8 cellular contexts compared by ENCODE assay signal in genomic region chr2:239274391-239275001, GRCh38.
DNase-seq lines count a peak whose midpoint lies in the region; TF ChIP-seq lines count a peak whose summit lies in the region.

No MANE protein-coding gene starts in this region.

- WGBS in mesendoderm (ENCODE audit: extremely low coverage, insufficient coverage, low lambda C conversion rate) = no CpG with 5 or more reads among the region's 15 CpGs

- no peak overlapping the region for H3K23ac ChIP-seq in mesendoderm (ENCODE audit: low read length)

- DNase-seq in DMS 273 (lab: John Stamatoyannopoulos, UW; ENCODE audit: unreplicated experiment) = peak; percentile 65
- DNase-seq in cardiac fibroblast (ENCODE audit: low read depth in 2 of 2) = peak; percentile 59 to 83
- DNase-seq in mesendoderm = no peak
- DNase-seq in ureter (ENCODE audit: low spot score) = peak; percentile 47
- no peak for DNase-seq in NCI-H69 (lab: John Stamatoyannopoulos, UW)
- DNase-seq in GM19240 (ENCODE audit: insufficient read length, low spot score) = no peak
- no peak for DNase-seq in SW 1271 (lab: John Stamatoyannopoulos, UW)

- no peak overlapping the region for H4K8ac ChIP-seq in mesendoderm (ENCODE audit: low read depth, low read length)

- no peaks in the 10 kb centered on the region for H3K79me2 ChIP-seq in OCI-LY3 (ENCODE audit: low read length)
- peaks cover 19% of the 10 kb centered on the region for H3K79me2 ChIP-seq in mesendoderm (ENCODE audit: control insufficient read depth, insufficient read depth, low read length)

- peak overlapping the region; percentile 7 for H3K56ac ChIP-seq in mesendoderm (ENCODE audit: low read length)

- H3K4me2 ChIP-seq in OCI-LY3 (ENCODE audit: low read length) (peak overlapping the region; percentile 61), mesendoderm (ENCODE audit: low read length) (no peak overlapping the region)

- H4K20me1 ChIP-seq in OCI-LY3 (ENCODE audit: insufficient read depth, low read length) = peaks cover 96% of the 10 kb centered on the region

- no peak overlapping the region for H2AFZ ChIP-seq in OCI-LY3 (ENCODE audit: low read depth, low read length)

- TF ChIP-seq CTCF in OCI-LY3 (IDR thresholded peaks at IDR 0.05; ENCODE audit: low read depth, low read length) (no peak), cardiac fibroblast (IDR thresholded peaks at IDR 0.05; ENCODE audit: low read depth, low read length) (no peak)

- peaks cover 15% of the 10 kb centered on the region for H3K79me1 ChIP-seq in mesendoderm (ENCODE audit: low read length)

- H3K4me1 ChIP-seq in OCI-LY3 (ENCODE audit: low read length) = peaks cover 13% of the 10 kb centered on the region
- H3K4me1 ChIP-seq in mesendoderm (ENCODE audit: control insufficient read depth, low read depth, low read length) = no peaks in the 10 kb centered on the region

- no peaks in the 10 kb centered on the region for H3K9me3 ChIP-seq in OCI-LY3 (ENCODE audit: insufficient read depth, low read length)

- no peak overlapping the region for H2AK5ac ChIP-seq in mesendoderm (ENCODE audit: low read length)

- peaks cover 50% of the 10 kb centered on the region for H3K27me3 ChIP-seq in OCI-LY3 (ENCODE audit: low read depth, low read length)
- H3K27me3 ChIP-seq in mesendoderm (ENCODE audit: insufficient read depth, low read length, poor library complexity) = no peaks in the 10 kb centered on the region

- no peak overlapping the region for H2BK120ac ChIP-seq in mesendoderm (ENCODE audit: low read depth, low read length)

- no peak overlapping the region for H4K5ac ChIP-seq in mesendoderm (ENCODE audit: low read length)

- H3K27ac ChIP-seq in OCI-LY3 (ENCODE audit: low read length) = no peak overlapping the region
- no peak overlapping the region for H3K27ac ChIP-seq in mesendoderm (ENCODE audit: low read depth, low read length)

- no peak overlapping the region for H3K9ac ChIP-seq in OCI-LY3 (ENCODE audit: low read length)
- no peak overlapping the region for H3K9ac ChIP-seq in mesendoderm (ENCODE audit: low read length)

- no peak overlapping the region for H3K4ac ChIP-seq in mesendoderm (ENCODE audit: low read depth, low read length)

- H3K18ac ChIP-seq in mesendoderm (ENCODE audit: low read length) = no peak overlapping the region

- H2BK5ac ChIP-seq in mesendoderm (ENCODE audit: low read length) = no peak overlapping the region

- no peak overlapping the region for H2BK15ac ChIP-seq in mesendoderm (replicated peaks; ENCODE audit: low read depth)

- H3K4me3 ChIP-seq in OCI-LY3 (ENCODE audit: low read length) (peak overlapping the region; percentile 54), cardiac fibroblast (replicated peaks in 1 of 2; ENCODE audit: low read depth in 2 of 2, low read length in 2 of 2) (peak overlapping the region in 1 of 2 donors; percentile 38), mesendoderm (ENCODE audit: low read length) (no peak overlapping the region)

- no peaks in the 10 kb centered on the region for H3K36me3 ChIP-seq in OCI-LY3 (replicated peaks; ENCODE audit: low read depth, low read length)
- H3K36me3 ChIP-seq in mesendoderm (ENCODE audit: control insufficient read depth, insufficient read depth, low read length) = no peaks in the 10 kb centered on the region

Comparison
In these comparisons a context has a peak if more than half of its experiments do, and no peak if none do; other contexts are left out.
1. DNase-seq: peak in DMS 273 (single experiment), cardiac fibroblast (2 of 2) and ureter (single experiment); none in mesendoderm (single experiment), NCI-H69 (single experiment), GM19240 (single experiment) and SW 1271 (0 of 2).